ENCODE assay signal across 13 cellular contexts in the genomic region with DNA sequence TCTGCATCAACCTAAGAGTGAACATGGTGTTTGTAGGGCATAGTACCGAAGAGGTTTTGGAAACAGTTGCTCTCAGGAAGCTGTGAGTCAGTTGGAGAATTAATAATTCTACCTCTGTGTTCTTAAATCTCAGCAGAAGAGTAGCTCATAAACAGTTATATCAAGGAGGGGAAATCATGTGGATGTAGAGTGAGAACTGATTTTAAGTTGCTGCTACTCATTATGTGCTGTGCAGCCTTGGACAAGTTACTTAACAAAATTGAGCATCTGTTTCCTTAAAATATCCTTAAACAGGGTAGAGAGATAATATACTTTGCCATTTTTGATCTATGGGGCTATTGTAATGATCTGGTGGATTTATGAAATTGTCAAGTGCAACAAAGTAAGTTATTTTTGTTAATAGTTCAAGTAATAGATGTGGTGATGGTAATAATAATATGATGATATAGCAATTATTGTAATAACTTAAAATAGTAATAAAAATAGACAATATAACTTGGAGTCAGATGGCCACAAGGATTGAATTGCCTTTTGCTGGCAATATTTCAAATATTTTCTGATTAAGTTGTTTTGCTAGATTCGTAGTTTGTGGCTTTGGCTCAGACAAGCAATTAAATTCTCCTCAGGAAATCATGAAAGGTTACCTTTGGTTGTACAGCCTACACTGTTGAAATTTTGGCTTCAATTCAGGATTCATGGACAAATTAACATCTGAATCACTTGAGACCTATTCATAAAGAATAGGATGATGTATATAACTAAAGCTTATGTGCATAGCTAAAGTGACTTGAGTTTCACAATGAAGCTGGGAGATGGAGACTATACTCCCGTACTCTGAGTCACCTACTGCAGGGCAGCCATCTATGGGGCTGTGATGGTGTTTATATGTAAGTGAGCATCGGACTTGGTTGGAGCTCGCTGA.
DNase-seq lines count a peak whose midpoint lies in the region; ATAC-seq and TF ChIP-seq lines count a peak whose summit lies in the region.
"Had no signal": no experiment of that assay in that cellular context is flagged by ENCODE, and none has a peak within 500 bp of the region (broad histone marks: within the 10 kb centered on the region; RNA-seq: fewer than 3 reads in every experiment).

No MANE protein-coding gene starts in this region.

- DNase-seq in Daoy (ENCODE audit: low read depth) (peak; percentile 53), NCI-H1105 treated with DMSO at 0.1 percent for 48 hours (lab: John Stamatoyannopoulos, UW) (peak; percentile 61), dedifferentiated amniotic fluid mesenchymal stem cell (ENCODE audit: extremely low spot score) (peak; percentile 54), osteocyte (ENCODE audit: extremely low spot score, unreplicated experiment) (no peak), iPS-NIHi7 (ENCODE audit: extremely low spot score) (no peak), SKM-1 treated with dmso at 0.1 percent for 144 hours (lab: John Stamatoyannopoulos, UW; ENCODE audit: unreplicated experiment) (no peak)
- DNase-seq in stimulated activated CD4-positive, alpha-beta T cell treated with anti-CD3 and anti-CD28 coated beads, Interleukin-4, amount 100 ng/mL, for 24 hours, result no peak
- DNase-seq: glutamatergic neuron, lower lobe of right lung, NCI-H2171 treated with DMSO at 0.1 percent for 48 hours had no signal

- peaks cover 3% of the 10 kb centered on the region for H3K9me3 Mint-ChIP-seq in osteocyte (ENCODE audit: unreplicated experiment)

- peaks cover 53% of the 10 kb centered on the region for H3K4me1 Mint-ChIP-seq in osteocyte (ENCODE audit: unreplicated experiment)
- H3K4me1 Mint-ChIP-seq: activated T-helper 17 cell treated with anti-CD3 and anti-CD28 coated beads, Interleukin-2, amount 50 U/mL, for 72 hours had no signal

- no peak for ATAC-seq in GM19035 (IDR thresholded peaks at IDR 0.05; ENCODE audit: unreplicated experiment)
- ATAC-seq: activated T-helper 17 cell treated with anti-CD3 and anti-CD28 coated beads, Interleukin-2, amount 50 U/mL, for 72 hours; lower lobe of right lung; Right ventricle myocardium inferior had no signal

- no peak overlapping the region for H3K4me3 Mint-ChIP-seq in osteocyte (ENCODE audit: unreplicated experiment)
- H3K4me3 Mint-ChIP-seq: activated T-helper 17 cell treated with anti-CD3 and anti-CD28 coated beads, Interleukin-2, amount 50 U/mL, for 72 hours had no signal

- no peak for TF ChIP-seq CTCF in osteocyte (IDR thresholded peaks at IDR 0.05)

- H3K27ac Mint-ChIP-seq in osteocyte (ENCODE audit: unreplicated experiment), result peak overlapping the region; percentile 75
- H3K27ac Mint-ChIP-seq: activated T-helper 17 cell treated with anti-CD3 and anti-CD28 coated beads, Interleukin-2, amount 50 U/mL, for 72 hours had no signal

- H3K27me3 Mint-ChIP-seq in osteocyte (ENCODE audit: unreplicated experiment), result no peaks in the 10 kb centered on the region
- H3K27me3 Mint-ChIP-seq: activated T-helper 17 cell treated with anti-CD3 and anti-CD28 coated beads, Interleukin-2, amount 50 U/mL, for 72 hours had no signal

- peaks cover 14% of the 10 kb centered on the region for H3K36me3 Mint-ChIP-seq in osteocyte (ENCODE audit: unreplicated experiment)

Comparison
In these comparisons a context has a peak if more than half of its experiments do, and no peak if none do; other contexts are left out.
1. DNase-seq: peak in Daoy (single experiment), NCI-H1105 treated with DMSO at 0.1 percent for 48 hours (single experiment) and dedifferentiated amniotic fluid mesenchymal stem cell (single experiment); none in osteocyte (single experiment), stimulated activated CD4-positive, alpha-beta T cell treated with anti-CD3 and anti-CD28 coated beads, Interleukin-4, amount 100 ng/mL, for 24 hours (single experiment), iPS-NIHi7 (single experiment) and SKM-1 treated with dmso at 0.1 percent for 144 hours (single experiment).